ENCODE assay signal across 8 cellular contexts in genomic region chr1:31815752-31816484, GRCh38. TPM values are rescaled to one million over a fixed set of nuclear protein-coding genes. Genes with fewer than 3 reads are reported as not detected.
A peak's percentile ranks its signal among the peaks of the same experiment; 100 is the strongest.
DNase-seq lines count a peak whose midpoint lies in the region; ATAC-seq and TF ChIP-seq lines count a peak whose summit lies in the region.

SPOCD1 (minus strand) TSS chr1:31816022; CDS start chr1:31815333, 689 bp downstream.

- no peaks in the 10 kb centered on the region for H3K36me3 Mint-ChIP-seq in CD14-positive monocyte

- H2AFZ ChIP-seq in osteoblast (ENCODE audit: low read length): peak within 1 kb of the TSS; percentile 97

- H3K27me3 ChIP-seq in HL-60 (ENCODE audit: insufficient read depth, poor library complexity, severe bottlenecking) (no peaks in the 10 kb centered on the region), osteoblast (ENCODE audit: insufficient read depth, low read length) (no peaks in the 10 kb centered on the region), tibial artery (no peaks in the 10 kb centered on the region)

- H3K27me3 Mint-ChIP-seq in CD14-positive monocyte (ENCODE audit: low read depth in 3 of 3): peaks cover 3 to 15% (median 4%) of the 10 kb centered on the region in 3 donors

- peaks cover 0 to 3% (median 0%) of the 10 kb centered on the region in 7 donors for H3K9me3 Mint-ChIP-seq in CD14-positive monocyte

- no peak within 1 kb of the TSS for H3K4me3 Mint-ChIP-seq in CD14-positive monocyte

- H3K9me3 ChIP-seq in osteoblast (ENCODE audit: low read depth, low read length) (no peaks in the 10 kb centered on the region), tibial artery (no peaks in the 10 kb centered on the region)

- H3K79me2 ChIP-seq in osteoblast (ENCODE audit: insufficient read depth, low read length): no peaks in the 10 kb centered on the region

- ATAC-seq in HG02840 (IDR thresholded peaks at IDR 0.05; ENCODE audit: low FRiP score, unreplicated experiment): no peak

- H3K4me1 ChIP-seq in osteoblast (ENCODE audit: insufficient read depth, low read length) (no peaks in the 10 kb centered on the region), tibial artery (no peaks in the 10 kb centered on the region)

- H3K27ac Mint-ChIP-seq in CD14-positive monocyte: peak within 1 kb of the TSS in 5 of 7 donors; percentile 30 to 72 (median 37)

- no peaks in the 10 kb centered on the region for H4K20me1 ChIP-seq in osteoblast (ENCODE audit: insufficient read depth, low read length)

- TF ChIP-seq CTCF in CD14-positive monocyte (IDR thresholded peaks at IDR 0.05): peak; percentile 83
- TF ChIP-seq CTCF in HL-60 (IDR thresholded peaks at IDR 0.05; ENCODE audit: insufficient read depth, low read length): peak; percentile 67
- TF ChIP-seq CTCF in fibroblast of villous mesenchyme (IDR thresholded peaks at IDR 0.05; ENCODE audit: insufficient read depth, low read depth, low read length): peak; percentile 85
- peak; percentile 94 for TF ChIP-seq CTCF in osteoblast (IDR thresholded peaks at IDR 0.05; ENCODE audit: extremely low read depth, low read depth, low read length)
- TF ChIP-seq CTCF in tibial artery (IDR thresholded peaks at IDR 0.05): peak; percentile 60 to 63

- no peak within 1 kb of the TSS for H3K27ac ChIP-seq in HL-60 (replicated peaks)
- peak within 1 kb of the TSS; percentile 24 for H3K27ac ChIP-seq in osteoblast (ENCODE audit: low read depth, low read length)
- H3K27ac ChIP-seq in tibial artery: no peak within 1 kb of the TSS

- intact Hi-C loops in CD14-positive monocyte (cut with micrococcal nuclease): loop anchor here (2.0 to 10.0 kb wide), 3 partner anchors 89 to 149 kb away; no protein-coding TSS in a partner anchor
- intact Hi-C loops in tibial artery (cut with DNase I; ENCODE audit: low total_unique reads): no loop called here

- peaks cover 28% of the 10 kb centered on the region for H3K4me1 Mint-ChIP-seq in CD14-positive monocyte

- H3K4me3 ChIP-seq in HL-60 (replicated peaks; ENCODE audit: insufficient read depth, low read length): no peak within 1 kb of the TSS
- peak within 1 kb of the TSS; percentile 48 for H3K4me3 ChIP-seq in fibroblast of villous mesenchyme (ENCODE audit: low read depth, low read length)
- H3K4me3 ChIP-seq in osteoblast (ENCODE audit: insufficient read depth, low read length): peak within 1 kb of the TSS; percentile 61
- H3K4me3 ChIP-seq in tibial artery: peak within 1 kb of the TSS in 1 of 2 donors; percentile 25

- H3K4me2 ChIP-seq in osteoblast (ENCODE audit: insufficient read depth, low read length): peak within 1 kb of the TSS; percentile 72

- H3K36me3 ChIP-seq in osteoblast (ENCODE audit: insufficient read depth, low read length) (no peaks in the 10 kb centered on the region), tibial artery (no peaks in the 10 kb centered on the region)

- DNase-seq in CD14-positive monocyte (ENCODE audit: low spot score) (peak; percentile 82), HL-60 (ENCODE audit: low read depth in 1 of 2, low spot score in 1 of 2) (peak; percentile 63 to 88), RPMI8226 (peak; percentile 84), fibroblast of villous mesenchyme (ENCODE audit: low read depth) (peak; percentile 82), osteoblast (ENCODE audit: insufficient read length, low spot score, missing footprints) (peak; percentile 94), tibial artery (peak; percentile 75 to 83)
- DNase-seq in activated T-helper 1 cell treated with anti-CD3 and anti-CD28 coated beads, Interleukin-2, amount 50 U/mL, for 16 hours (ENCODE audit: low read depth in 1 of 2, low spot score in 1 of 2): peak; percentile 75 to 80

RNA-seq across cellular contexts. Expression of gene SPOCD1, which starts in this region (rescaled TPM):
- polyA plus RNA-seq in CD14-positive monocyte: not detected
- total RNA-seq in fibroblast of villous mesenchyme (62.2 and 73.4 TPM in 2 replicates), osteoblast (58.6 and 67.8 TPM in 2 replicates)

Comparison
In these comparisons a context has a peak if more than half of its experiments do, and no peak if none do; other contexts are left out.
1. Peak in DNase-seq in CD14-positive monocyte; RNA of the gene not detected or under 1 TPM.